In the genomic region with DNA sequence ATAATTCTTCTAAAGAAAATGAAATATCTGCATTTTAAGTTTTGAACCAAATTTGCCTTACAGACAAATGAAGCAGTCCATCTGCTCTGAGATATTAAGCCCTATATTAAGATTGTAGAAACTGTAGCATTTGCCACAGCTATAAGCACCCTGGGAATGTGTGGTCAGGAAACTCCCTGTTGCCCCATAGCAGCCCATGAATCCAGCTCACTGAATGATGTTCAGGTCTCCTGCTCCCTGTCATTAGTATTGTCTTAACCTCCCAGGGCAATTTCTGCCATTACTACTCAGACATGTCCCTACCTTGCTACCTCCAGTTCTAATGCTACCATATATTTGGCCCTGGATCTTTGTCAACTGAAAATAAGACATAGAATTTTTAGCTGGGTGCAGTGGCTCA, we compare ENCODE assay signal across 18 cellular contexts. TPM values are rescaled to one million over a fixed set of nuclear protein-coding genes. Genes with fewer than 3 reads are reported as not detected.
"Had no signal": no experiment of that assay in that cellular context is flagged by ENCODE, and none has a peak within 500 bp of the region (broad histone marks: within the 10 kb centered on the region; RNA-seq: fewer than 3 reads in every experiment).

No MANE protein-coding gene starts in this region.

- H3K4me3 ChIP-seq: ascending aorta, left ventricle myocardium inferior, ovary, thyroid gland, vagina had no signal

- H3K9me3 Mint-ChIP-seq: activated CD8-positive, alpha-beta T cell treated with anti-CD3 and anti-CD28 coated beads for 36 hours; activated naive CD8-positive, alpha-beta T cell treated with anti-CD3 and anti-CD28 coated beads, Interleukin-2, amount 10 ng/mL, durations not matched to agents 7 days and 5 days; effector memory CD8-positive, alpha-beta T cell; neural crest cell; stimulated activated effector memory CD8-positive, alpha-beta T cell treated with anti-CD3 and anti-CD28 coated beads, Interleukin-12 subunit alpha, Interleukin-12 subunit beta, amount 100 ng/mL, for 72 hours had no signal

- DNase-seq: activated CD4-positive, alpha-beta T cell treated with anti-CD3 and anti-CD28 coated beads for 4 hours; activated CD8-positive, alpha-beta memory T cell treated with anti-CD3 and anti-CD28 coated beads, Interleukin-2, amount 50 U/mL, for 48 hours; activated CD8-positive, alpha-beta T cell treated with anti-CD3 and anti-CD28 coated beads for 36 hours; activated naive CD8-positive, alpha-beta T cell treated with anti-CD3 and anti-CD28 coated beads, Interleukin-2, amount 10 ng/mL, durations not matched to agents 7 days and 5 days; cortex of kidney; effector memory CD8-positive, alpha-beta T cell; erythroblast; head of caudate nucleus; left ventricle myocardium inferior; mesendoderm; ovary; T-helper 1 cell; thyroid gland; WERI-Rb-1 had no signal

- ATAC-seq: activated CD8-positive, alpha-beta T cell treated with anti-CD3 and anti-CD28 coated beads for 36 hours; effector memory CD8-positive, alpha-beta T cell; stimulated activated effector memory CD8-positive, alpha-beta T cell treated with anti-CD3 and anti-CD28 coated beads, Interleukin-12 subunit alpha, Interleukin-12 subunit beta, amount 100 ng/mL, for 72 hours had no signal

- H3K27me3 ChIP-seq: ascending aorta, ovary, thyroid gland, vagina had no signal

- H3K36me3 ChIP-seq: ascending aorta, left ventricle myocardium inferior, ovary, thyroid gland, vagina, WERI-Rb-1 had no signal

- H3K27ac ChIP-seq: left ventricle myocardium inferior, ovary, thyroid gland, vagina, WERI-Rb-1 had no signal

- H3K27ac Mint-ChIP-seq: activated CD8-positive, alpha-beta T cell treated with anti-CD3 and anti-CD28 coated beads for 36 hours; activated naive CD8-positive, alpha-beta T cell treated with anti-CD3 and anti-CD28 coated beads, Interleukin-2, amount 10 ng/mL, durations not matched to agents 7 days and 5 days; effector memory CD8-positive, alpha-beta T cell; stimulated activated effector memory CD8-positive, alpha-beta T cell treated with anti-CD3 and anti-CD28 coated beads, Interleukin-12 subunit alpha, Interleukin-12 subunit beta, amount 100 ng/mL, for 72 hours had no signal

- H3K4me3 Mint-ChIP-seq: activated CD8-positive, alpha-beta T cell treated with anti-CD3 and anti-CD28 coated beads for 36 hours; activated naive CD8-positive, alpha-beta T cell treated with anti-CD3 and anti-CD28 coated beads, Interleukin-2, amount 10 ng/mL, durations not matched to agents 7 days and 5 days; effector memory CD8-positive, alpha-beta T cell; neural crest cell; stimulated activated effector memory CD8-positive, alpha-beta T cell treated with anti-CD3 and anti-CD28 coated beads, Interleukin-12 subunit alpha, Interleukin-12 subunit beta, amount 100 ng/mL, for 72 hours had no signal

- H3K36me3 Mint-ChIP-seq: activated naive CD8-positive, alpha-beta T cell treated with anti-CD3 and anti-CD28 coated beads, Interleukin-2, amount 10 ng/mL, durations not matched to agents 7 days and 5 days; stimulated activated effector memory CD8-positive, alpha-beta T cell treated with anti-CD3 and anti-CD28 coated beads, Interleukin-12 subunit alpha, Interleukin-12 subunit beta, amount 100 ng/mL, for 72 hours had no signal

- H3K9me3 ChIP-seq: ascending aorta, left ventricle myocardium inferior, ovary, thyroid gland, vagina had no signal

- H3K4me1 ChIP-seq: left ventricle myocardium inferior, thyroid gland, vagina had no signal

- H3K4me1 Mint-ChIP-seq: activated naive CD8-positive, alpha-beta T cell treated with anti-CD3 and anti-CD28 coated beads, Interleukin-2, amount 10 ng/mL, durations not matched to agents 7 days and 5 days; stimulated activated effector memory CD8-positive, alpha-beta T cell treated with anti-CD3 and anti-CD28 coated beads, Interleukin-12 subunit alpha, Interleukin-12 subunit beta, amount 100 ng/mL, for 72 hours had no signal

RNA-seq across cellular contexts. Expression of gene CDK15, which starts 41.1 kb away (rescaled TPM):
- total RNA-seq: activated CD8-positive, alpha-beta T cell treated with anti-CD3 and anti-CD28 coated beads for 36 hours; activated naive CD8-positive, alpha-beta T cell treated with anti-CD3 and anti-CD28 coated beads, Interleukin-2, amount 10 ng/mL, durations not matched to agents 7 days and 5 days; neural crest cell; vagina had no signal
